In the genomic region with DNA sequence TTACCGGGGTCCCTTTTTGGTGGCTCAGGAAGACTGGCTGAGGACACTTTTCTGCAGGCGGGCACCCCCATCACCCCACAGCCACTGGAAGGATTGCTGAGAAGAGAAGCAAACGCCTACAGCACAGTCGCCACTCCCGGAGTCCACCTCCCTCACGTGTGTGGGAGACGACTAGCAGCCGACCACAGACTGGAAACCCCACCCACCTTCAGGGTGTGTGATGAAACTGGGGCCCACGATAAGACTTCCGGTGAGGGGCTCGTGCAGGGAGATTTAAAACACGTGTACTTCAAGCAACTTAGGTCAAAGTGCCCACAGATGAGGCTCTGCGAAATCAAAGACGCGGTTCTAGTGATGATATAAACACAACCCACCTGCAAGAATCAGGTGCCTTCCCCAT, we compare ENCODE assay signal across 9 cellular contexts. TPM values are rescaled to one million over a fixed set of nuclear protein-coding genes. Genes with fewer than 3 reads are reported as not detected.
A peak's percentile ranks its signal among the peaks of the same experiment; 100 is the strongest.
DNase-seq lines count a peak whose midpoint lies in the region; ATAC-seq and TF ChIP-seq lines count a peak whose summit lies in the region.
"Had no signal": no experiment of that assay in that cellular context is flagged by ENCODE, and none has a peak within 500 bp of the region (broad histone marks: within the 10 kb centered on the region; RNA-seq: fewer than 3 reads in every experiment).

No MANE protein-coding gene starts in this region.

- CTCF ChIA-PET in OCI-LY7 (lab: Charles Lee; ENCODE audit: unreplicated experiment) = no interaction called here

- H3K9me2 ChIP-seq in OCI-LY7 (ENCODE audit: insufficient read depth, low read length) = no peaks in the 10 kb centered on the region

- H3K4me3 ChIP-seq in left ventricle myocardium inferior (no peak overlapping the region), vagina (no peak overlapping the region), OCI-LY7 (ENCODE audit: low read depth, low read length, poor library complexity, severe bottlenecking) (no peak overlapping the region)

- intact Hi-C loops in left ventricle myocardium inferior (cut with micrococcal nuclease) (no loop called here), Right ventricle myocardium superior (cut with DNase I) (no loop called here), vagina (cut with DNase I) (no loop called here), OCI-LY7 (cut with micrococcal nuclease; ENCODE audit: unreplicated experiment) (no loop called here)

- H3K4me1 Mint-ChIP-seq in activated T-helper 17 cell treated with anti-CD3 and anti-CD28 coated beads, Interleukin-2, amount 50 U/mL, for 72 hours = peaks cover 74% of the 10 kb centered on the region
- H3K4me1 Mint-ChIP-seq in nephron progenitor cell = peaks cover 78% of the 10 kb centered on the region

- peak overlapping the region; percentile 75 for H3K27ac Mint-ChIP-seq in activated T-helper 17 cell treated with anti-CD3 and anti-CD28 coated beads, Interleukin-2, amount 50 U/mL, for 72 hours
- no peak overlapping the region for H3K27ac Mint-ChIP-seq in nephron progenitor cell

- H3K36me3 Mint-ChIP-seq in activated T-helper 17 cell treated with anti-CD3 and anti-CD28 coated beads, Interleukin-2, amount 50 U/mL, for 72 hours (ENCODE audit: low read depth) = peaks cover 83% of the 10 kb centered on the region
- no peaks in the 10 kb centered on the region for H3K36me3 Mint-ChIP-seq in nephron progenitor cell (ENCODE audit: low read depth)

- H3K27me3 ChIP-seq in left ventricle myocardium inferior (ENCODE audit: low read depth) (no peaks in the 10 kb centered on the region), vagina (no peaks in the 10 kb centered on the region)

- DNase-seq in left ventricle myocardium inferior (no peak), Right ventricle myocardium superior (no peak), nephron progenitor cell (no peak), vagina (ENCODE audit: extremely low spot score in 2 of 2) (peak in 1 of 2 donors; percentile 86), OCI-LY7 (ENCODE audit: low spot score) (no peak), HuH-7.5 (ENCODE audit: low spot score) (no peak), AG20443 (ENCODE audit: low spot score) (no peak)

- no peaks in the 10 kb centered on the region for H3K36me3 ChIP-seq in left ventricle myocardium inferior
- no peaks in the 10 kb centered on the region for H3K36me3 ChIP-seq in vagina
- peaks cover 12% of the 10 kb centered on the region; the same call in 1 of the 2 replicates for H3K36me3 ChIP-seq in OCI-LY7 (ENCODE audit: insufficient read depth, low read length)

- no peak for ATAC-seq in Right ventricle myocardium superior (ENCODE audit: poor library complexity)
- no peak for ATAC-seq in activated T-helper 17 cell treated with anti-CD3 and anti-CD28 coated beads, Interleukin-2, amount 50 U/mL, for 72 hours (replicated peaks)
- ATAC-seq: esophagus mucosa had no signal

- BruUV-seq in OCI-LY7 (replicated peaks; lab: Mats Ljungman, UMichigan) = no TSS peak

- TF ChIP-seq POLR2A in vagina (IDR thresholded peaks at IDR 0.05) = no peak

- H3K9me3 ChIP-seq in left ventricle myocardium inferior (replicated peaks) (no peaks in the 10 kb centered on the region), vagina (no peaks in the 10 kb centered on the region), OCI-LY7 (ENCODE audit: low read length) (no peaks in the 10 kb centered on the region)

- POLR2A ChIA-PET in OCI-LY7 (lab: Charles Lee) = no interaction called here

- H3K4me1 ChIP-seq in left ventricle myocardium inferior (peaks cover 85% of the 10 kb centered on the region), vagina (peaks cover 79% of the 10 kb centered on the region), OCI-LY7 (ENCODE audit: insufficient read depth, low read length, poor library complexity, severe bottlenecking) (peaks cover 64% of the 10 kb centered on the region)

- TF ChIP-seq CTCF in left ventricle myocardium inferior (IDR thresholded peaks at IDR 0.05; ENCODE audit: borderline replicate concordance) (no peak), nephron progenitor cell (IDR thresholded peaks at IDR 0.05) (no peak), vagina (IDR thresholded peaks at IDR 0.05) (no peak), OCI-LY7 (conservative IDR thresholded peaks at IDR 0.05; ENCODE audit: low read length) (no peak)

- H3K4me3 Mint-ChIP-seq in activated T-helper 17 cell treated with anti-CD3 and anti-CD28 coated beads, Interleukin-2, amount 50 U/mL, for 72 hours = peak overlapping the region; percentile 81
- H3K4me3 Mint-ChIP-seq in nephron progenitor cell = peak overlapping the region; percentile 28

- no peaks in the 10 kb centered on the region for H3K27me3 Mint-ChIP-seq in activated T-helper 17 cell treated with anti-CD3 and anti-CD28 coated beads, Interleukin-2, amount 50 U/mL, for 72 hours
- H3K27me3 Mint-ChIP-seq in nephron progenitor cell (ENCODE audit: low read depth, poor library complexity) = peaks cover 20% of the 10 kb centered on the region

- peaks cover 4% of the 10 kb centered on the region for H3K9me3 Mint-ChIP-seq in activated T-helper 17 cell treated with anti-CD3 and anti-CD28 coated beads, Interleukin-2, amount 50 U/mL, for 72 hours
- no peaks in the 10 kb centered on the region for H3K9me3 Mint-ChIP-seq in nephron progenitor cell

- H4K20me1 ChIP-seq in OCI-LY7 (ENCODE audit: insufficient read depth, low read length) = no peaks in the 10 kb centered on the region

- H2AFZ ChIP-seq in OCI-LY7 (ENCODE audit: low read length) = no peak overlapping the region

- H3K4me2 ChIP-seq in OCI-LY7 (ENCODE audit: low read length) = no peak overlapping the region

- H3K27ac ChIP-seq in left ventricle myocardium inferior (replicated peaks) = peak overlapping the region; percentile 86
- peak overlapping the region; percentile 78 for H3K27ac ChIP-seq in vagina
- no peak overlapping the region for H3K27ac ChIP-seq in OCI-LY7 (ENCODE audit: low read depth, low read length, poor library complexity, severe bottlenecking)

- H3K79me2 ChIP-seq in OCI-LY7 (ENCODE audit: insufficient read depth, low read depth, low read length) = no peaks in the 10 kb centered on the region

RNA-seq across cellular contexts. Expression of gene MBP, which starts 26.3 kb away (rescaled TPM):
- total RNA-seq in left ventricle myocardium inferior (35.0 TPM), Right ventricle myocardium superior (29.9 TPM), vagina (33.6 TPM), OCI-LY7 (2022) (25.2 and 28.9 TPM in 2 replicates)
- total RNA-seq in activated T-helper 17 cell treated with anti-CD3 and anti-CD28 coated beads, Interleukin-2, amount 50 U/mL, for 72 hours = 10 to 100 TPM; 55.7 to 66.5 TPM
- 13.5 and 16.4 TPM in 2 replicates for total RNA-seq in OCI-LY7 (2014; rRNA removed; shearing (Covaris generic))
